In the genomic region with DNA sequence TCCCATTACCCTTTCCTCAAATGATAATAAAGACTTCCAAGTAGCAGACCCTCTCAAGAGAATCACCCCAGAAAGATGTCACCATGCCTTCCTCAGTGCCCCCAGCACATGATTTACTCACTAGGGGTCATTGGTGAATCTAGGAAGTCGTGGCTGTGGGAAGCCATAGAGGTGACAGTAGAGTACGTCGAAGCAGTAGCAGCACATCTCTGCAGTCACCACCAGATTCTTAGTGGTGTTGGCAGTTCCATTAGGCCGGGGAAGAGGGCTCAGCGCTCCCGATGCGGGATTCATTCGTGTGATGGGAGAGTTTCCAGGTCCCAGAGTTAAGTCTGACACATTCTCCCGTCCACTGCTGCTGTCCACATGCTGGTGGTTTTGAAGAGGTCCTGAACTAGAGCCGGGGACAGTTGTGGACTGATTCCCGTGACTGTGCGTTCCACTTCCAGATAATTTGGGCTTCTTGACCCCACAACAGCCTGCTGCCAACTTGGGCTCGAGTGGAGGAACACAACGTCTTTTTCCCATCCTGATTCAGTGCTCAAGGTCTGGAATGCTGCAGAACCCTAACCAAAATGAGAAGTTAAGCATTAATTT, we compare ENCODE assay signal across 28 cellular contexts. TPM values are rescaled to one million over a fixed set of nuclear protein-coding genes. Genes with fewer than 3 reads are reported as not detected.
DNase-seq lines count a peak whose midpoint lies in the region; ATAC-seq and TF ChIP-seq lines count a peak whose summit lies in the region.
"Had no signal": no experiment of that assay in that cellular context is flagged by ENCODE, and none has a peak within 500 bp of the region (broad histone marks: within the 10 kb centered on the region; RNA-seq: fewer than 3 reads in every experiment).

No MANE protein-coding gene starts in this region.

- peak overlapping the region; percentile 6 for H2AK5ac ChIP-seq in neuronal stem cell (ENCODE audit: low read depth, low read length)

- H3K18ac ChIP-seq in neuronal stem cell (ENCODE audit: low read length) = no peak overlapping the region

- H3K27ac ChIP-seq in CD4-positive, CD25-positive, alpha-beta regulatory T cell (ENCODE audit: insufficient read depth, low read length, poor library complexity, severe bottlenecking) = no peak overlapping the region
- H3K27ac ChIP-seq in CD8-positive, alpha-beta T cell (ENCODE audit: low read depth, low read length) = no peak overlapping the region
- H3K27ac ChIP-seq in heart right ventricle (peak overlapping the region in 2 of 10 donors; percentile 4 to 8), neuronal stem cell (replicated peaks; ENCODE audit: low read length) (no peak overlapping the region)
- H3K27ac ChIP-seq: body of pancreas, C4-2B, prostate gland, upper lobe of left lung had no signal

- peaks cover 57% of the 10 kb centered on the region for H3K36me3 ChIP-seq in CD4-positive, CD25-positive, alpha-beta regulatory T cell (ENCODE audit: control insufficient read depth, insufficient read depth, low read length)
- H3K36me3 ChIP-seq in CD8-positive, alpha-beta T cell (ENCODE audit: insufficient read depth, low read length) = peaks cover 28% of the 10 kb centered on the region
- peaks cover 0 to 57% (median 17%) of the 10 kb centered on the region in 9 donors for H3K36me3 ChIP-seq in heart right ventricle
- H3K36me3 ChIP-seq in neuronal stem cell (replicated peaks in 1 of 2; ENCODE audit: control insufficient read depth in 2 of 2, insufficient read depth in 2 of 2, low read length in 2 of 2) = peaks cover 19 to 55% of the 10 kb centered on the region in 2 donors

- H3K4me2 ChIP-seq in neuronal stem cell (ENCODE audit: insufficient read depth, low read length, poor library complexity, severe bottlenecking) = no peak overlapping the region

- no peaks in the 10 kb centered on the region for H3K27me3 ChIP-seq in CD4-positive, CD25-positive, alpha-beta regulatory T cell (ENCODE audit: control insufficient read depth, insufficient read depth, low read length)
- no peaks in the 10 kb centered on the region for H3K27me3 ChIP-seq in CD8-positive, alpha-beta T cell (ENCODE audit: insufficient read depth, low read length)
- no peaks in the 10 kb centered on the region for H3K27me3 ChIP-seq in heart right ventricle
- H3K27me3 ChIP-seq in neuronal stem cell (ENCODE audit: control insufficient read depth in 3 of 3, insufficient read depth in 3 of 3, low read depth in 1 of 3, low read length in 3 of 3) = no peaks in the 10 kb centered on the region
- H3K27me3 ChIP-seq: body of pancreas, gastrocnemius medialis, neutrophil, upper lobe of left lung had no signal

- H2BK15ac ChIP-seq in neuronal stem cell (ENCODE audit: low read length) = no peak overlapping the region

- H2BK5ac ChIP-seq in neuronal stem cell (ENCODE audit: low read length) = no peak overlapping the region

- no peak overlapping the region for H3K9ac ChIP-seq in neuronal stem cell (ENCODE audit: low read depth, low read length, poor library complexity)

- H3K36me3 Mint-ChIP-seq in CD4-positive, CD25-positive, alpha-beta regulatory T cell = peaks cover 18% of the 10 kb centered on the region
- H3K36me3 Mint-ChIP-seq in CD8-positive, alpha-beta T cell = peaks cover 61% of the 10 kb centered on the region

- no peak overlapping the region for H2BK120ac ChIP-seq in neuronal stem cell (ENCODE audit: low read depth, low read length)

- no peak for DNase-seq in CD4-positive, CD25-positive, alpha-beta regulatory T cell
- DNase-seq in CD8-positive, alpha-beta T cell = no peak
- DNase-seq in heart right ventricle (no peak), neuronal stem cell (ENCODE audit: low spot score) (no peak), nucleus accumbens (lab: John Stamatoyannopoulos, UW) (no peak)
- DNase-seq: activated CD4-positive, CD25-positive, alpha-beta regulatory T cell treated with anti-CD3 and anti-CD28 coated beads, Interleukin-2, amount 50 U/mL, for 72 hours; activated CD8-positive, alpha-beta T cell treated with anti-CD3 and anti-CD28 coated beads, Interleukin-2, amount 10 ng/mL, durations not matched to agents 7 days and 5 days; activated gamma-delta T cell treated with Interleukin-2 at 50 U/mL for 16 hours; activated T-cell treated with anti-CD3 and anti-CD28 coated beads for 4 hours; body of pancreas; cerebellar nuclear complex; DND-41; gastrocnemius medialis; hypothalamus; left colon; mesenchymal stem cell; NCI-H1436 treated with DMSO at 0.1 percent for 48 hours; NCI-H226; SHP77; stimulated activated CD4-positive, alpha-beta T cell treated with anti-CD3 and anti-CD28 coated beads, Interleukin-15, amount 100 ng/mL, for 24 hours; stimulated activated CD4-positive, alpha-beta T cell treated with anti-CD3 and anti-CD28 coated beads, Interleukin-4, amount 100 ng/mL, for 4 hours; T-helper 2 cell; upper lobe of left lung had no signal

- H3K4me3 Mint-ChIP-seq in CD4-positive, CD25-positive, alpha-beta regulatory T cell = no peak overlapping the region
- H3K4me3 Mint-ChIP-seq in CD8-positive, alpha-beta T cell = no peak overlapping the region
- H3K4me3 Mint-ChIP-seq: activated CD8-positive, alpha-beta T cell treated with anti-CD3 and anti-CD28 coated beads, Interleukin-2, amount 10 ng/mL, durations not matched to agents 7 days and 5 days had no signal

- H3K9me3 Mint-ChIP-seq in CD4-positive, CD25-positive, alpha-beta regulatory T cell = no peaks in the 10 kb centered on the region
- H3K9me3 Mint-ChIP-seq in CD8-positive, alpha-beta T cell = no peaks in the 10 kb centered on the region

- H3K14ac ChIP-seq in neuronal stem cell (ENCODE audit: low read length) = no peak overlapping the region

- no peak overlapping the region for H4K8ac ChIP-seq in neuronal stem cell (ENCODE audit: low read depth, low read length)

- peak overlapping the region in 2 of 3 donors; percentile 36 to 93 for H3K27ac Mint-ChIP-seq in CD4-positive, CD25-positive, alpha-beta regulatory T cell
- peak overlapping the region; percentile 8 for H3K27ac Mint-ChIP-seq in CD8-positive, alpha-beta T cell

- H3K4me1 ChIP-seq in CD4-positive, CD25-positive, alpha-beta regulatory T cell (ENCODE audit: control insufficient read depth, insufficient read depth, low read length, poor library complexity, severe bottlenecking) = peaks cover 10% of the 10 kb centered on the region
- H3K4me1 ChIP-seq in CD8-positive, alpha-beta T cell (ENCODE audit: insufficient read depth, low read length) = peaks cover 13% of the 10 kb centered on the region
- peaks cover 0 to 38% (median 21%) of the 10 kb centered on the region in 9 donors for H3K4me1 ChIP-seq in heart right ventricle
- peaks cover 13 to 17% of the 10 kb centered on the region in 2 donors for H3K4me1 ChIP-seq in neuronal stem cell (ENCODE audit: control insufficient read depth in 2 of 2, insufficient read depth in 1 of 2, low read depth in 1 of 2, low read length in 2 of 2)
- H3K4me1 ChIP-seq: body of pancreas, prostate gland had no signal

- H2AFZ ChIP-seq in neuronal stem cell (ENCODE audit: low read length) = no peak overlapping the region

- 48 to 53% methylated on average over 14 of the region's 14 CpGs for WGBS in heart right ventricle, 2 donors
- WGBS in neuronal stem cell (ENCODE audit: extremely low coverage in 2 of 2, insufficient read length in 2 of 2, insufficient replicate concordance in 1 of 2), 2 donors = no CpG with 5 or more reads among the region's 14 CpGs

- H3K4me3 ChIP-seq in CD4-positive, CD25-positive, alpha-beta regulatory T cell (ENCODE audit: low read depth, low read length) = no peak overlapping the region
- H3K4me3 ChIP-seq in CD8-positive, alpha-beta T cell (ENCODE audit: low read depth, low read length) = no peak overlapping the region
- H3K4me3 ChIP-seq in heart right ventricle = no peak overlapping the region
- no peak overlapping the region for H3K4me3 ChIP-seq in neuronal stem cell (ENCODE audit: low read length in 2 of 2)
- H3K4me3 ChIP-seq: body of pancreas, gastrocnemius medialis, prostate gland, upper lobe of left lung had no signal

- no peak overlapping the region for H4K91ac ChIP-seq in neuronal stem cell (ENCODE audit: low read depth, low read length, poor library complexity)

- TF ChIP-seq CTCF in CD8-positive, alpha-beta T cell (IDR thresholded peaks at IDR 0.05) = no peak
- no peak for TF ChIP-seq CTCF in heart right ventricle (IDR thresholded peaks at IDR 0.05)

- CTCF ChIA-PET in CD8-positive, alpha-beta T cell (lab: Charles Lee) = interaction anchor here (1.0 kb wide), 1 partner anchor 11 kb away, joined by 3 read pairs; no protein-coding TSS in a partner anchor

- no peaks in the 10 kb centered on the region for H3K9me3 ChIP-seq in CD4-positive, CD25-positive, alpha-beta regulatory T cell (ENCODE audit: control insufficient read depth in 2 of 2, low read length in 2 of 2)
- H3K9me3 ChIP-seq in CD8-positive, alpha-beta T cell (ENCODE audit: low read length) = no peaks in the 10 kb centered on the region
- H3K9me3 ChIP-seq in heart right ventricle = no peaks in the 10 kb centered on the region
- peaks cover 0 to 1% of the 10 kb centered on the region in 2 donors for H3K9me3 ChIP-seq in neuronal stem cell (replicated peaks in 1 of 2; ENCODE audit: control insufficient read depth in 2 of 2, insufficient read depth in 1 of 2, low read depth in 1 of 2, low read length in 2 of 2)
- H3K9me3 ChIP-seq: body of pancreas, gastrocnemius medialis, neutrophil, prostate gland, upper lobe of left lung had no signal

- peaks cover 7 to 43% (median 40%) of the 10 kb centered on the region in 4 donors for H3K4me1 Mint-ChIP-seq in CD4-positive, CD25-positive, alpha-beta regulatory T cell
- peaks cover 37% of the 10 kb centered on the region for H3K4me1 Mint-ChIP-seq in CD8-positive, alpha-beta T cell (ENCODE audit: low read depth)

- H2BK12ac ChIP-seq in neuronal stem cell (ENCODE audit: low read length) = no peak overlapping the region

- no peaks in the 10 kb centered on the region for H3K79me1 ChIP-seq in neuronal stem cell (ENCODE audit: low read depth, low read length)

- H3K27me3 Mint-ChIP-seq in CD4-positive, CD25-positive, alpha-beta regulatory T cell = no peaks in the 10 kb centered on the region
- no peaks in the 10 kb centered on the region for H3K27me3 Mint-ChIP-seq in CD8-positive, alpha-beta T cell (ENCODE audit: low read depth)

- H3K23ac ChIP-seq in neuronal stem cell (ENCODE audit: low read depth, low read length, poor library complexity) = peak overlapping the region; percentile 9

- intact Hi-C loops in CD8-positive, alpha-beta T cell (cut with DNase I, micrococcal nuclease) = no loop called here
- intact Hi-C loops in heart right ventricle (cut with DNase I) = loop anchor here in 1 of 10 donors (10.0 kb wide), 1 partner anchor 169 kb away; a partner anchor contains a TSS

- H3K4ac ChIP-seq in neuronal stem cell (ENCODE audit: low read length) = no peak overlapping the region

- no peak for ATAC-seq in CD4-positive, CD25-positive, alpha-beta regulatory T cell (ENCODE audit: low read depth in 2 of 2)
- no peak for ATAC-seq in CD8-positive, alpha-beta T cell
- ATAC-seq in heart right ventricle = peak; percentile 25 to 79 (median 53)
- ATAC-seq in HG02610 (IDR thresholded peaks at IDR 0.05; ENCODE audit: unreplicated experiment) = no peak
- no peak for ATAC-seq in HG02973 (IDR thresholded peaks at IDR 0.05; ENCODE audit: unreplicated experiment)
- ATAC-seq: body of pancreas, left colon had no signal

- POLR2A ChIA-PET in CD8-positive, alpha-beta T cell (lab: Charles Lee) = no interaction called here

RNA-seq across cellular contexts. Expression of a gene that starts 12.0 kb away (rescaled TPM):
- 14.0 TPM for total RNA-seq in CD4-positive, CD25-positive, alpha-beta regulatory T cell
- polyA plus RNA-seq in CD4-positive, CD25-positive, alpha-beta regulatory T cell = 1 to 10 TPM; 3.3 to 8.5 (median 5.6) TPM
- 10 to 100 TPM in 1 of 2 experiments, 1 to 10 TPM in 1; 9.2 to 10.3 TPM for total RNA-seq in CD8-positive, alpha-beta T cell
- 10 to 100 TPM in 8 of 10 donors, 1 to 10 TPM in 2; 8.2 to 13.2 (median 10.4) TPM for total RNA-seq in heart right ventricle
- 1 to 10 TPM; 6.6 to 7.1 TPM for polyA plus RNA-seq in heart right ventricle
- polyA plus RNA-seq in neuronal stem cell (2013, experiment 1 of 2) = 11.8 TPM
- 12.0 TPM for polyA plus RNA-seq in neuronal stem cell (2013, experiment 2 of 2)

RNA-seq across cellular contexts. Expression of a gene that starts 15.8 kb away (rescaled TPM):
- 25.3 TPM for total RNA-seq in CD4-positive, CD25-positive, alpha-beta regulatory T cell
- 10 to 100 TPM; 31.8 to 44.1 (median 36.0) TPM for polyA plus RNA-seq in CD4-positive, CD25-positive, alpha-beta regulatory T cell
- 10 to 100 TPM; 35.6 to 38.6 TPM for total RNA-seq in CD8-positive, alpha-beta T cell
- total RNA-seq in heart right ventricle = 10 to 100 TPM; 19.0 to 26.4 (median 20.7) TPM
- 10 to 100 TPM in 1 of 2 donors, 1 to 10 TPM in 1; 7.5 to 13.3 TPM for polyA plus RNA-seq in heart right ventricle
- 33.1 TPM for polyA plus RNA-seq in neuronal stem cell (2013, experiment 1 of 2)
- 33.8 TPM for polyA plus RNA-seq in neuronal stem cell (2013, experiment 2 of 2)

Comparison
In these comparisons a context has a peak if more than half of its experiments do, and no peak if none do; other contexts are left out.
1. ATAC-seq: peak in heart right ventricle (8 of 8); none in CD4-positive, CD25-positive, alpha-beta regulatory T cell (0 of 2), CD8-positive, alpha-beta T cell (single experiment), HG02610 (single experiment) and HG02973 (single experiment).